In genomic region chr18:48629730-48630324, GRCh38 we compare ENCODE assay signal across 12 cellular contexts.
A peak's percentile ranks its signal among the peaks of the same experiment; 100 is the strongest.
DNase-seq lines count a peak whose midpoint lies in the region; ATAC-seq, FAIRE-seq and TF ChIP-seq lines count a peak whose summit lies in the region.
"Had no signal": no experiment of that assay in that cellular context is flagged by ENCODE, and none has a peak within 500 bp of the region (broad histone marks: within the 10 kb centered on the region; RNA-seq: fewer than 3 reads in every experiment).

No MANE protein-coding gene starts in this region.

- ATAC-seq in HG02885 (IDR thresholded peaks at IDR 0.05; ENCODE audit: poor library complexity, unreplicated experiment): no peak
- ATAC-seq in HG03378 (IDR thresholded peaks at IDR 0.05; ENCODE audit: unreplicated experiment): no peak
- no peak for ATAC-seq in pancreas

- intact Hi-C loops in pancreas (cut with DNase I): no loop called here

- DNase-seq in 8988T (peak; percentile 58), HuH-7 (ENCODE audit: low spot score) (peak; percentile 21), brain microvascular endothelial cell (peak; percentile 99), kidney epithelial cell (ENCODE audit: low read depth) (peak; percentile 86), pancreas (no peak), NCI-H526 (lab: John Stamatoyannopoulos, UW) (no peak)
- DNase-seq: activated CD4-positive, alpha-beta T cell treated with anti-CD3 and anti-CD28 coated beads, Interleukin-2, amount 50 U/mL, for 1 hour; aorta; stimulated activated CD4-positive, alpha-beta T cell treated with anti-CD3 and anti-CD28 coated beads, Interleukin-12 subunit alpha, Interleukin-12 subunit beta, amount 100 ng/mL, for 4 hours had no signal

- TF ChIP-seq CTCF in brain microvascular endothelial cell (IDR thresholded peaks at IDR 0.05; ENCODE audit: low read depth, low read length, missing control alignments) (no peak), kidney epithelial cell (IDR thresholded peaks at IDR 0.05; ENCODE audit: insufficient read depth, low read length, poor library complexity, severe bottlenecking) (no peak), pancreas (IDR thresholded peaks at IDR 0.05) (no peak)

- H3K4me3 ChIP-seq in brain microvascular endothelial cell (ENCODE audit: low read depth, low read length) (no peak overlapping the region), kidney epithelial cell (ENCODE audit: low read depth, low read length) (no peak overlapping the region), pancreas (no peak overlapping the region)

- no peaks in the 10 kb centered on the region for H3K4me1 ChIP-seq in pancreas

- H3K27me3 ChIP-seq in brain microvascular endothelial cell (replicated peaks): no peaks in the 10 kb centered on the region
- H3K27me3 ChIP-seq in kidney epithelial cell (ENCODE audit: control insufficient read depth, insufficient read depth, low read length): no peaks in the 10 kb centered on the region
- no peaks in the 10 kb centered on the region for H3K27me3 ChIP-seq in pancreas

- FAIRE-seq in pancreas (lab: Jason Lieb, UNC): no peak
- FAIRE-seq: A204.1 had no signal

- H3K27ac ChIP-seq in brain microvascular endothelial cell (peak overlapping the region; percentile 82), pancreas (no peak overlapping the region)

- in situ Hi-C loops in brain microvascular endothelial cell (cut with HindIII; ENCODE audit: low pct_ligation_motif_present, low sequenced_read_pairs): no loop called here

- H3K36me3 ChIP-seq in brain microvascular endothelial cell (replicated peaks) (peaks cover 6% of the 10 kb centered on the region), kidney epithelial cell (ENCODE audit: control insufficient read depth, insufficient read depth, low read length) (no peaks in the 10 kb centered on the region), pancreas (no peaks in the 10 kb centered on the region)

- H3K9me3 ChIP-seq in pancreas: no peaks in the 10 kb centered on the region

- WGBS in pancreas, 2 donors: 82 to 83% methylated on average over 7 of the region's 7 CpGs

Comparison
In these comparisons a context has a peak if more than half of its experiments do, and no peak if none do; other contexts are left out.
1. DNase-seq: peak in 8988T (single experiment), HuH-7 (single experiment), brain microvascular endothelial cell (single experiment) and kidney epithelial cell (single experiment); none in pancreas (0 of 6) and NCI-H526 (0 of 2).